Comparison of ENCODE assay signal across 8 cellular contexts in genomic region chr19:16470911-16471811, GRCh38. TPM values are rescaled to one million over a fixed set of nuclear protein-coding genes. Genes with fewer than 3 reads are reported as not detected.
A peak's percentile ranks its signal among the peaks of the same experiment; 100 is the strongest.
DNase-seq lines count a peak whose midpoint lies in the region; ATAC-seq and TF ChIP-seq lines count a peak whose summit lies in the region.

No MANE protein-coding gene starts in this region.

- no peak for TF ChIP-seq CTCF in A673 (conservative IDR thresholded peaks at IDR 0.05; ENCODE audit: low read depth, low read length)
- TF ChIP-seq CTCF in SU-DHL-6 (IDR thresholded peaks at IDR 0.05; ENCODE audit: insufficient read depth, low read length, poor library complexity, severe bottlenecking): no peak
- TF ChIP-seq CTCF in mucosa of descending colon (IDR thresholded peaks at IDR 0.05): no peak
- no peak for TF ChIP-seq CTCF in tibial artery (IDR thresholded peaks at IDR 0.05)

- H3K27ac ChIP-seq in A673 (ENCODE audit: low read depth, low read length, poor library complexity, severe bottlenecking) (peak overlapping the region; percentile 73), SU-DHL-6 (ENCODE audit: low read depth, low read length) (peak overlapping the region; percentile 78), ectodermal cell (ENCODE audit: insufficient read depth, low read depth, low read length, poor library complexity, severe bottlenecking) (no peak overlapping the region), tibial artery (peak overlapping the region; percentile 69 to 83)

- peak overlapping the region; percentile 74 for H3K9ac ChIP-seq in SU-DHL-6 (ENCODE audit: low read length)

- 1% methylated on average over 67 of the region's 67 CpGs for WGBS in ectodermal cell, 2 experiments

- TSS peak; percentile 58 for BruUV-seq in A673 (replicated peaks; lab: Mats Ljungman, UMichigan)

- ATAC-seq in GM18505 (IDR thresholded peaks at IDR 0.05; ENCODE audit: unreplicated experiment) (peak; percentile 30), HG03045 (IDR thresholded peaks at IDR 0.05; ENCODE audit: unreplicated experiment) (peak; percentile 30), mucosa of descending colon (peak; percentile 32)

- H3K4me3 ChIP-seq in A673 (ENCODE audit: low read depth, low read length, poor library complexity, severe bottlenecking) (peak overlapping the region; percentile 75), SU-DHL-6 (ENCODE audit: insufficient read depth, low read length, poor library complexity, severe bottlenecking) (peak overlapping the region; percentile 68), ectodermal cell (ENCODE audit: insufficient read depth, low read depth, low read length) (peak overlapping the region; percentile 94), mucosa of descending colon (peak overlapping the region; percentile 95), tibial artery (peak overlapping the region; percentile 76 to 86)

- H3K4me2 ChIP-seq in SU-DHL-6 (ENCODE audit: low read depth, low read length, poor library complexity, severe bottlenecking): peak overlapping the region; percentile 90

- no peaks in the 10 kb centered on the region for H4K20me1 ChIP-seq in SU-DHL-6 (ENCODE audit: low read depth, low read length)

- H3K9me3 ChIP-seq in A673 (ENCODE audit: low read depth, low read length, poor library complexity, severe bottlenecking) (no peaks in the 10 kb centered on the region), SU-DHL-6 (ENCODE audit: insufficient read depth, low read length) (no peaks in the 10 kb centered on the region), ectodermal cell (ENCODE audit: control insufficient read depth, low read length) (no peaks in the 10 kb centered on the region), mucosa of descending colon (no peaks in the 10 kb centered on the region), tibial artery (no peaks in the 10 kb centered on the region)

- DNase-seq in A673 (ENCODE audit: low spot score) (peak; percentile 43), mucosa of descending colon (peak in 2 of 3 donors; percentile 34 to 60), tibial artery (peak in 1 of 2 donors; percentile 36), NCI-H2107 (lab: John Stamatoyannopoulos, UW) (no peak)

- TF ChIP-seq POLR2A in GM18505 (IDR thresholded peaks at IDR 0.05; ENCODE audit: borderline replicate concordance, extremely low read depth, insufficient read depth, insufficient read length): no peak

- no peak overlapping the region for H2AFZ ChIP-seq in SU-DHL-6 (ENCODE audit: low read depth, low read length, severe bottlenecking)

- no peaks in the 10 kb centered on the region for H3K36me3 ChIP-seq in A673 (ENCODE audit: insufficient read depth, low read length, poor library complexity, severe bottlenecking)
- H3K36me3 ChIP-seq in SU-DHL-6 (ENCODE audit: low read length): no peaks in the 10 kb centered on the region
- H3K36me3 ChIP-seq in ectodermal cell (ENCODE audit: control insufficient read depth, insufficient read depth, low read length): no peaks in the 10 kb centered on the region
- H3K36me3 ChIP-seq in mucosa of descending colon (ENCODE audit: low read depth): no peaks in the 10 kb centered on the region
- no peaks in the 10 kb centered on the region for H3K36me3 ChIP-seq in tibial artery

- H3K9me2 ChIP-seq in SU-DHL-6 (replicated peaks; ENCODE audit: insufficient read depth, low read length): no peaks in the 10 kb centered on the region

- H3K4me1 ChIP-seq in A673 (ENCODE audit: insufficient read depth, low read length, poor library complexity, severe bottlenecking) (peaks cover 12% of the 10 kb centered on the region), ectodermal cell (ENCODE audit: control insufficient read depth, insufficient read depth, low read length) (peaks cover 15% of the 10 kb centered on the region), mucosa of descending colon (ENCODE audit: low read depth) (peaks cover 7% of the 10 kb centered on the region), tibial artery (peaks cover 0 to 29% (median 19%) of the 10 kb centered on the region in 4 donors)

- POLR2A ChIA-PET in A673 (lab: Charles Lee; ENCODE audit: low non-redundant PET): no interaction called here

- CTCF ChIA-PET in A673 (lab: Charles Lee): no interaction called here

- 0 out of 2 replicates have a peak, but pooled peaks cover 4% of the 10 kb centered on the region for H3F3A ChIP-seq in SU-DHL-6 (ENCODE audit: insufficient read depth)

- H3K79me2 ChIP-seq in SU-DHL-6 (ENCODE audit: insufficient read depth, low read length): peaks cover 55% of the 10 kb centered on the region

- no peaks in the 10 kb centered on the region for H3K27me3 ChIP-seq in A673 (replicated peaks; ENCODE audit: insufficient read depth, low read depth, low read length, poor library complexity)
- H3K27me3 ChIP-seq in SU-DHL-6 (ENCODE audit: low read length): no peaks in the 10 kb centered on the region
- no peaks in the 10 kb centered on the region for H3K27me3 ChIP-seq in ectodermal cell (ENCODE audit: control insufficient read depth, insufficient read depth, low read length, poor library complexity, severe bottlenecking)
- no peaks in the 10 kb centered on the region for H3K27me3 ChIP-seq in tibial artery

- intact Hi-C loops in A673 (cut with micrococcal nuclease; ENCODE audit: unreplicated experiment): no loop called here
- intact Hi-C loops in mucosa of descending colon (cut with DNase I, micrococcal nuclease): no loop called here
- intact Hi-C loops in tibial artery (cut with DNase I; ENCODE audit: low total_unique reads): loop anchor here (2.0 kb wide), 1 partner anchor 26 kb away; the partner anchor contains the start of genes C19orf44 and CALR3

RNA-seq across cellular contexts. Expression of gene EPS15L1, which starts 0.6 kb away (rescaled TPM):
- total RNA-seq in A673 (2021) (74.4 and 76.8 TPM in 2 replicates), mucosa of descending colon (10 to 100 TPM; 36.8 to 49.8 (median 40.0) TPM)
- polyA plus RNA-seq in ectodermal cell (2013, experiment 1 of 4): 47.4 TPM
- polyA plus RNA-seq in ectodermal cell (2013, experiment 2 of 4): 41.2 TPM
- polyA plus RNA-seq in ectodermal cell (2013, experiment 3 of 4): 37.8 TPM
- 39.9 TPM for polyA plus RNA-seq in ectodermal cell (2013, experiment 4 of 4)

RNA-seq across cellular contexts. Expression of gene CALR3, which starts 24.8 kb away (rescaled TPM):
- total RNA-seq in A673 (2021) (not detected in 2 replicates), mucosa of descending colon (not detected)
- not detected for polyA plus RNA-seq in ectodermal cell (2013, experiment 1 of 4)
- 0.14 TPM for polyA plus RNA-seq in ectodermal cell (2013, experiment 2 of 4)
- polyA plus RNA-seq in ectodermal cell (2013, experiment 3 of 4): not detected
- not detected for polyA plus RNA-seq in ectodermal cell (2013, experiment 4 of 4)

RNA-seq across cellular contexts. Expression of gene C19orf44, which starts 25.0 kb away (rescaled TPM):
- total RNA-seq in A673 (2021) (8.3 and 9.8 TPM in 2 replicates), mucosa of descending colon (1 to 10 TPM; 2.0 to 8.4 (median 2.3) TPM)
- 10.4 TPM for polyA plus RNA-seq in ectodermal cell (2013, experiment 1 of 4)
- 11.2 TPM for polyA plus RNA-seq in ectodermal cell (2013, experiment 2 of 4)
- polyA plus RNA-seq in ectodermal cell (2013, experiment 3 of 4): 9.1 TPM
- 10.7 TPM for polyA plus RNA-seq in ectodermal cell (2013, experiment 4 of 4)
